ENCODE assay signal across 8 cellular contexts in the genomic region with DNA sequence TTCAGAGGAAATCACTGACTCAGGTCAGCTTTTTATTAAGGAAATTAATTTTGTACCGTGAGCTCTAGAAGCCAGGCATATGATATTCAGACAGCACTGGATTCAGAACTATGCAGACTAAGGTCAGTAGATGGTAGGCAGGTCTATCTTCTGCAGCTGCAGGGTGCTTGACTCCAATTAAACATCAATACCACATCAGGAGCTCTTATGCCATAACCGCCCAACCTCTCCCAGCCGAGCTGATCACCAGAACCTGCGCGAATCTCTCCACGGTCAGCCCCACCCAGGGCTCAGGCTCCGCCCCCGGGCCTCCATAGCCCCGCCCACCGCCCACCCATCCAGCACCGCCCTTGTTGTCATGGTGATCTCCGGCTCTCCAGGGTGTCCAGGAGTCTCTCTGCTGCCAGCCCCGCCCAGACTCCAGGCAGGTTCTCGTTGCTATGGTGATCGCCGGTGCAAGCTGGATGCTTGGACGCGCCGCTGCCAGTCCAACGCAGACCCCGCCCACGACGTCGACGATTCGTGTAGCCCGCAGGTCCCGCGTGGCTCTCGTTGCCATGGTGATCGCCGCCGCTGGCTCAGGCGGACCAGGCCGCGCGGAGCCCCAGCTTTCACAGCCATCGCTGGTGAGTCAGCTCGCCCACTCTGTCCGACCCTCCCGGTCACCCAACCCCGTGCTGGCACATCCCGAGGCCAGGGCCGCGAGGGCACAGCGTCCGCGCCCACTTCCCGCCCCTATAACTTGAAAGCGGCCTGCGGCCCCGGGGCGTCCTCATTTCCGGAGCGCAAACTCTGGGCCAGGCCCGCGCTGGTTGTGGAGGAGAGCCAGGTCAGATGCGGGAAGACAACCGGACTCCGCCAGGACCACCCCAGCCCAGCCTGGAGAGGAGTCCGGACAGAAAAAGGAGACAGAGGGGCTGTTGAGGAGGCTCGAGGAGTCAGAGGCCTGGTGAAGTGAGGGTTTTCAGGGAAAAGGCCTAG. TPM values are rescaled to one million over a fixed set of nuclear protein-coding genes. Genes with fewer than 3 reads are reported as not detected.
DNase-seq lines count a peak whose midpoint lies in the region; ATAC-seq, FAIRE-seq and TF ChIP-seq lines count a peak whose summit lies in the region.

A gene with protein sequence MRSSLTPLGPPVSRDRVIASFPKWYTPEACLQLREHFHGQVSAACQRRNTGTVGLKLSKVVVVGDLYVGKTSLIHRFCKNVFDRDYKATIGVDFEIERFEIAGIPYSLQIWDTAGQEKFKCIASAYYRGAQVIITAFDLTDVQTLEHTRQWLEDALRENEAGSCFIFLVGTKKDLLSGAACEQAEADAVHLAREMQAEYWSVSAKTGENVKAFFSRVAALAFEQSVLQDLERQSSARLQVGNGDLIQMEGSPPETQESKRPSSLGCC (plus strand): TSS at position 552 of the 981 bp plus-strand sequence. CDS start 1,140 bp downstream, outside the sequence.

- no peaks in the 10 kb centered on the region for H4K20me1 ChIP-seq in smooth muscle cell (ENCODE audit: low read depth)

- FAIRE-seq in islet of Langerhans (lab: Jason Lieb, UNC): peak; percentile 58

- H2AFZ ChIP-seq in smooth muscle cell (ENCODE audit: low read depth): peak within 1 kb of the TSS; percentile 96

- peak; percentile 60 for ATAC-seq in activated CD4-positive, alpha-beta T cell treated with anti-CD3 and anti-CD28 coated beads for 36 hours

- POLR2A ChIA-PET in activated CD4-positive, alpha-beta T cell treated with anti-CD3 and anti-CD28 coated beads for 36 hours (lab: Charles Lee): interaction anchor here (0.6 to 1.2 kb wide), 2 partner anchors 71 to 98 kb away, joined by 3 read pairs; no protein-coding TSS in a partner anchor

- 7% methylated on average over 60 of the region's 62 CpGs for WGBS in smooth muscle cell (ENCODE audit: low lambda C conversion rate)

- H3K9ac ChIP-seq in smooth muscle cell (ENCODE audit: low read depth): peak within 1 kb of the TSS; percentile 90

- H3K4me1 ChIP-seq in smooth muscle cell (ENCODE audit: low read depth): peaks cover 19% of the 10 kb centered on the region

- H3K27me3 Mint-ChIP-seq in activated CD4-positive, alpha-beta T cell treated with anti-CD3 and anti-CD28 coated beads for 36 hours: no peaks in the 10 kb centered on the region

- H3K27me3 ChIP-seq in smooth muscle cell (ENCODE audit: low read depth): no peaks in the 10 kb centered on the region

- H3K79me2 ChIP-seq in smooth muscle cell (ENCODE audit: low read depth): no peaks in the 10 kb centered on the region

- peak within 1 kb of the TSS; percentile 49 for H3K4me3 Mint-ChIP-seq in activated CD4-positive, alpha-beta T cell treated with anti-CD3 and anti-CD28 coated beads for 36 hours

- no peak for TF ChIP-seq CTCF in AG09309 (IDR thresholded peaks at IDR 0.05; ENCODE audit: control insufficient read depth, insufficient read depth, low read depth, low read length, missing control alignments)
- TF ChIP-seq CTCF in smooth muscle cell (IDR thresholded peaks at IDR 0.05; ENCODE audit: borderline replicate concordance, insufficient read depth, poor library complexity, severe bottlenecking): no peak

- DNase-seq in AG09309 (ENCODE audit: low read depth) (peak; percentile 93), H4 (ENCODE audit: low spot score) (peak; percentile 99), NCI-H2196 (lab: John Stamatoyannopoulos, UW; ENCODE audit: unreplicated experiment) (peak; percentile 94), cerebellum (ENCODE audit: low spot score) (peak; percentile 100), smooth muscle cell (lab: John Stamatoyannopoulos, UW; ENCODE audit: unreplicated experiment) (peak; percentile 90), NCI-H1694 (lab: John Stamatoyannopoulos, UW) (no peak)
- peak; percentile 93 for DNase-seq in activated CD4-positive, alpha-beta T cell treated with anti-CD3 and anti-CD28 coated beads for 36 hours

- no peaks in the 10 kb centered on the region for H3K36me3 ChIP-seq in smooth muscle cell (ENCODE audit: low read depth)

- H3K9me3 Mint-ChIP-seq in activated CD4-positive, alpha-beta T cell treated with anti-CD3 and anti-CD28 coated beads for 36 hours (ENCODE audit: low read depth): no peaks in the 10 kb centered on the region

- CTCF ChIA-PET in activated CD4-positive, alpha-beta T cell treated with anti-CD3 and anti-CD28 coated beads for 36 hours (lab: Charles Lee): interaction anchor here (0.6 to 2.6 kb wide), 14 partner anchors 9 to 937 kb away, joined by 3 to 11 read pairs (median 4); no protein-coding TSS in a partner anchor

- H3K4me2 ChIP-seq in smooth muscle cell: peak within 1 kb of the TSS; percentile 89

- H3K36me3 Mint-ChIP-seq in activated CD4-positive, alpha-beta T cell treated with anti-CD3 and anti-CD28 coated beads for 36 hours (ENCODE audit: low read depth): no peaks in the 10 kb centered on the region

- no peak within 1 kb of the TSS for H3K27ac Mint-ChIP-seq in activated CD4-positive, alpha-beta T cell treated with anti-CD3 and anti-CD28 coated beads for 36 hours

- intact Hi-C loops in activated CD4-positive, alpha-beta T cell treated with anti-CD3 and anti-CD28 coated beads for 36 hours (cut with DNase I, micrococcal nuclease): loop anchor here (1.0 to 5.0 kb wide), 4 partner anchors 72 to 747 kb away; a partner anchor contains a TSS

- H3K4me3 ChIP-seq in AG09309 (ENCODE audit: control insufficient read depth, low read depth, low read length) (peak within 1 kb of the TSS; percentile 81), smooth muscle cell (peak within 1 kb of the TSS; percentile 43)

- no peaks in the 10 kb centered on the region for H3K9me3 ChIP-seq in smooth muscle cell (replicated peaks; ENCODE audit: low read depth)

- peaks cover 10% of the 10 kb centered on the region for H3F3A ChIP-seq in smooth muscle cell (ENCODE audit: low read depth)

- peak within 1 kb of the TSS; percentile 79 for H3K27ac ChIP-seq in smooth muscle cell (ENCODE audit: low read depth)

- peaks cover 40% of the 10 kb centered on the region for H3K4me1 Mint-ChIP-seq in activated CD4-positive, alpha-beta T cell treated with anti-CD3 and anti-CD28 coated beads for 36 hours

RNA-seq across cellular contexts. Expression of the gene that starts here (rescaled TPM):
- total RNA-seq in H4 (2014; rRNA removed; shearing (Covaris generic)): 3.0 and 3.7 TPM in 2 replicates
- total RNA-seq in activated CD4-positive, alpha-beta T cell treated with anti-CD3 and anti-CD28 coated beads for 36 hours: under 1 TPM; 0.35 to 0.50 TPM
- total RNA-seq in cerebellum (6.8 TPM), smooth muscle cell (1.1 and 1.9 TPM in 2 replicates)
- polyA plus RNA-seq in smooth muscle cell: 2.0 and 4.1 TPM in 2 replicates

Comparison
In these comparisons a context has a peak if more than half of its experiments do, and no peak if none do; other contexts are left out.
1. Peak in DNase-seq and ATAC-seq in activated CD4-positive, alpha-beta T cell treated with anti-CD3 and anti-CD28 coated beads for 36 hours; RNA of the gene not detected or under 1 TPM.